8 cellular contexts compared by ENCODE assay signal in genomic region chr9:34636791-34637355, GRCh38. TPM values are rescaled to one million over a fixed set of nuclear protein-coding genes. Genes with fewer than 3 reads are reported as not detected.
DNase-seq lines count a peak whose midpoint lies in the region; ATAC-seq and TF ChIP-seq lines count a peak whose summit lies in the region.

No MANE protein-coding gene starts in this region.

- peak overlapping the region; percentile 99 for H3K9ac ChIP-seq in NT2/D1 (ENCODE audit: insufficient read length, low read depth)
- H3K9ac ChIP-seq in muscle layer of colon (ENCODE audit: low read length): peak overlapping the region; percentile 41

- H3K36me3 ChIP-seq in NT2/D1 (ENCODE audit: insufficient read depth, insufficient read length, low read length): peaks cover 18% of the 10 kb centered on the region
- peaks cover 6% of the 10 kb centered on the region for H3K36me3 ChIP-seq in muscle layer of colon (ENCODE audit: insufficient read depth, low read length)

- H3K27ac ChIP-seq in cingulate gyrus (ENCODE audit: low read depth, low read length) (peak overlapping the region; percentile 93), muscle layer of colon (ENCODE audit: low read depth, low read length) (peak overlapping the region; percentile 93)

- H3K9me3 ChIP-seq in NT2/D1 (ENCODE audit: insufficient read depth, low read length) (no peaks in the 10 kb centered on the region), muscle layer of colon (ENCODE audit: low read length) (no peaks in the 10 kb centered on the region)

- no peaks in the 10 kb centered on the region for H3K27me3 ChIP-seq in NT2/D1 (ENCODE audit: insufficient read depth, insufficient read length)
- no peaks in the 10 kb centered on the region for H3K27me3 ChIP-seq in muscle layer of colon (ENCODE audit: control insufficient read depth in 1 of 2, insufficient read depth in 2 of 2, low read length in 2 of 2)

- peak; percentile 2 to 7 for ATAC-seq in activated CD4-positive, CD25-positive, alpha-beta regulatory T cell treated with anti-CD3 and anti-CD28 coated beads, Interleukin-2, amount 50 U/mL, for 24 hours
- ATAC-seq in HG03135 (IDR thresholded peaks at IDR 0.05; ENCODE audit: unreplicated experiment): no peak
- ATAC-seq in omental fat pad (ENCODE audit: low FRiP score): no peak

- DNase-seq in activated CD4-positive, CD25-positive, alpha-beta regulatory T cell treated with anti-CD3 and anti-CD28 coated beads, Interleukin-2, amount 50 U/mL, for 72 hours: no peak
- no peak for DNase-seq in NT2/D1 (ENCODE audit: low read depth, low spot score)
- DNase-seq in NCI-H187 (lab: John Stamatoyannopoulos, UW): no peak
- no peak for DNase-seq in omental fat pad (ENCODE audit: low spot score)

- H3K4me3 ChIP-seq in NT2/D1 (ENCODE audit: insufficient read length, low read depth) (peak overlapping the region; percentile 94), muscle layer of colon (ENCODE audit: low read depth in 1 of 2, low read length in 2 of 2) (peak overlapping the region; percentile 76 to 80)

- H3K4me1 ChIP-seq in NT2/D1 (ENCODE audit: insufficient read depth, insufficient read length): peaks cover 15% of the 10 kb centered on the region
- peaks cover 31% of the 10 kb centered on the region for H3K4me1 ChIP-seq in muscle layer of colon (ENCODE audit: insufficient read depth, low read length)

- no peak for TF ChIP-seq CTCF in omental fat pad (IDR thresholded peaks at IDR 0.05)

RNA-seq across cellular contexts. Expression of gene SIGMAR1, which starts 0.7 kb away (rescaled TPM):
- 10 to 100 TPM; 72.9 to 88.6 (median 73.2) TPM for total RNA-seq in omental fat pad

RNA-seq across cellular contexts. Expression of gene ARID3C, which starts 8.0 kb away (rescaled TPM):
- total RNA-seq in omental fat pad: not detected

RNA-seq across cellular contexts. Expression of gene GALT, which starts 9.6 kb away (rescaled TPM):
- 10 to 100 TPM; 17.2 to 53.3 (median 32.7) TPM for total RNA-seq in omental fat pad

RNA-seq across cellular contexts. Expression of gene IL11RA, which starts 15.1 kb away (rescaled TPM):
- total RNA-seq in omental fat pad: 10 to 100 TPM; 13.3 to 49.3 (median 23.1) TPM

RNA-seq across cellular contexts. Expression of gene DCTN3, which starts 16.6 kb away (rescaled TPM):
- total RNA-seq in omental fat pad: 10 to 100 TPM; 46.5 to 93.8 (median 75.0) TPM

Comparison
In these comparisons a context has a peak if more than half of its experiments do, and no peak if none do; other contexts are left out.
1. ATAC-seq: peak in activated CD4-positive, CD25-positive, alpha-beta regulatory T cell treated with anti-CD3 and anti-CD28 coated beads, Interleukin-2, amount 50 U/mL, for 24 hours (2 of 2); none in HG03135 (single experiment) and omental fat pad (single experiment).